12 cellular contexts compared by ENCODE assay signal in genomic region chr10:128631801-128632241, GRCh38.
A peak's percentile ranks its signal among the peaks of the same experiment; 100 is the strongest.
DNase-seq lines count a peak whose midpoint lies in the region; ATAC-seq, FAIRE-seq and TF ChIP-seq lines count a peak whose summit lies in the region.
"Had no signal": no experiment of that assay in that cellular context is flagged by ENCODE, and none has a peak within 500 bp of the region (broad histone marks: within the 10 kb centered on the region; RNA-seq: fewer than 3 reads in every experiment).

No MANE protein-coding gene starts in this region.

- H3K36me3 ChIP-seq in neural cell (ENCODE audit: insufficient read depth, low read length), result no peaks in the 10 kb centered on the region

- H3F3A ChIP-seq in neural cell (ENCODE audit: insufficient read depth, low read length, poor library complexity, severe bottlenecking), result no peaks in the 10 kb centered on the region

- no peak for ATAC-seq in activated CD4-positive, alpha-beta T cell treated with anti-CD3 and anti-CD28 coated beads for 36 hours
- ATAC-seq: activated naive CD4-positive, alpha-beta T cell treated with anti-CD3 and anti-CD28 coated beads, Interleukin-2, amount 50 U/mL, for 72 hours had no signal

- TF ChIP-seq RAD21 in neural cell (conservative IDR thresholded peaks at IDR 0.05), result no peak

- H3K4me2 ChIP-seq in neural cell (ENCODE audit: low read length), result no peak overlapping the region

- TF ChIP-seq CTCF in LNCAP (IDR thresholded peaks at IDR 0.05), result peak; percentile 63
- TF ChIP-seq CTCF in cardiac fibroblast (IDR thresholded peaks at IDR 0.05; ENCODE audit: low read depth, low read length), result peak; percentile 39
- TF ChIP-seq CTCF in neural cell (IDR thresholded peaks at IDR 0.05; ENCODE audit: poor library complexity, severe bottlenecking), result peak; percentile 60

- peak; percentile 8 for DNase-seq in ELR (ENCODE audit: low read depth)
- peak; percentile 10 to 48 for DNase-seq in cardiac fibroblast (ENCODE audit: low read depth in 2 of 2)
- no peak for DNase-seq in RCC 7860 (ENCODE audit: low spot score)
- DNase-seq in COR-L47 (lab: John Stamatoyannopoulos, UW), result no peak
- DNase-seq in activated CD4-positive, alpha-beta T cell treated with anti-CD3 and anti-CD28 coated beads for 36 hours, result no peak
- no peak for DNase-seq in DMS153 treated with DMSO at 0.1 percent for 48 hours (lab: John Stamatoyannopoulos, UW; ENCODE audit: unreplicated experiment)
- DNase-seq: naive B cell, NCI-H774 had no signal

- no peaks in the 10 kb centered on the region for H4K20me1 ChIP-seq in neural cell (ENCODE audit: insufficient read depth)

- no peaks in the 10 kb centered on the region for H3K27me3 ChIP-seq in neural cell (ENCODE audit: insufficient read depth, low read depth, low read length)

- H3K9me3 ChIP-seq in neural cell (ENCODE audit: low read length), result no peaks in the 10 kb centered on the region

- no peak overlapping the region for H3K9ac ChIP-seq in neural cell (ENCODE audit: low read length)

- H3K27ac ChIP-seq in neural cell (ENCODE audit: low read length), result no peak overlapping the region

- H3K9me3 Mint-ChIP-seq in activated CD4-positive, alpha-beta T cell treated with anti-CD3 and anti-CD28 coated beads for 36 hours (ENCODE audit: low read depth), result no peaks in the 10 kb centered on the region

- no peak for TF ChIP-seq EP300 in neural cell (conservative IDR thresholded peaks at IDR 0.05; ENCODE audit: poor library complexity, severe bottlenecking)

- H3K27ac Mint-ChIP-seq in activated CD4-positive, alpha-beta T cell treated with anti-CD3 and anti-CD28 coated beads for 36 hours, result no peak overlapping the region
- H3K27ac Mint-ChIP-seq: activated naive CD4-positive, alpha-beta T cell treated with anti-CD3 and anti-CD28 coated beads, Interleukin-2, amount 50 U/mL, for 72 hours; naive B cell had no signal

- H3K4me1 Mint-ChIP-seq in activated CD4-positive, alpha-beta T cell treated with anti-CD3 and anti-CD28 coated beads for 36 hours, result peaks cover 3% of the 10 kb centered on the region
- H3K4me1 Mint-ChIP-seq: naive B cell had no signal

- no peak overlapping the region for H2AFZ ChIP-seq in neural cell (ENCODE audit: low read depth, low read length)

- no peaks in the 10 kb centered on the region for H3K79me2 ChIP-seq in neural cell (replicated peaks; ENCODE audit: insufficient read depth, low read length)

- H3K27me3 Mint-ChIP-seq in activated CD4-positive, alpha-beta T cell treated with anti-CD3 and anti-CD28 coated beads for 36 hours, result peaks cover 4% of the 10 kb centered on the region

- H3K4me3 Mint-ChIP-seq in activated CD4-positive, alpha-beta T cell treated with anti-CD3 and anti-CD28 coated beads for 36 hours, result no peak overlapping the region
- H3K4me3 Mint-ChIP-seq: naive B cell had no signal

- POLR2A ChIA-PET in activated CD4-positive, alpha-beta T cell treated with anti-CD3 and anti-CD28 coated beads for 36 hours (lab: Charles Lee), result no interaction called here

- CTCF ChIA-PET in activated CD4-positive, alpha-beta T cell treated with anti-CD3 and anti-CD28 coated beads for 36 hours (lab: Charles Lee), result interaction anchor here (0.9 to 1.5 kb wide), 2 partner anchors 47 to 647 kb away, joined by 3 to 5 read pairs; no protein-coding TSS in a partner anchor

- intact Hi-C loops in activated CD4-positive, alpha-beta T cell treated with anti-CD3 and anti-CD28 coated beads for 36 hours (cut with DNase I, micrococcal nuclease), result loop anchor here (5.0 to 10.0 kb wide), 3 partner anchors 223 to 1335 kb away; no protein-coding TSS in a partner anchor

- no peaks in the 10 kb centered on the region for H3K36me3 Mint-ChIP-seq in activated CD4-positive, alpha-beta T cell treated with anti-CD3 and anti-CD28 coated beads for 36 hours (ENCODE audit: low read depth)
- H3K36me3 Mint-ChIP-seq: activated naive CD4-positive, alpha-beta T cell treated with anti-CD3 and anti-CD28 coated beads, Interleukin-2, amount 50 U/mL, for 72 hours; naive B cell had no signal

- no peaks in the 10 kb centered on the region for H3K9me2 ChIP-seq in neural cell (ENCODE audit: insufficient read depth, low read length)

- H3K4me3 ChIP-seq in cardiac fibroblast (replicated peaks in 1 of 2; ENCODE audit: low read depth in 2 of 2, low read length in 2 of 2) (no peak overlapping the region), neural cell (ENCODE audit: low read length) (no peak overlapping the region)

- no peak for FAIRE-seq in RCC 7860 (lab: Jason Lieb, UNC)
- FAIRE-seq: urothelium cell line had no signal

TF ChIP-seq in neural cell, 6 proteins besides CTCF, POLR2A, EP300 and RAD21:
- TF ChIP-seq SMC3 (conservative IDR thresholded peaks at IDR 0.05; ENCODE audit: poor library complexity) (peak; percentile 49), REST (IDR thresholded peaks at IDR 0.05; ENCODE audit: borderline replicate concordance) (no peak)

Comparison
In these comparisons a context has a peak if more than half of its experiments do, and no peak if none do; other contexts are left out.
1. DNase-seq: peak in ELR (single experiment) and cardiac fibroblast (2 of 2); none in RCC 7860 (single experiment), COR-L47 (single experiment), activated CD4-positive, alpha-beta T cell treated with anti-CD3 and anti-CD28 coated beads for 36 hours (single experiment) and DMS153 treated with DMSO at 0.1 percent for 48 hours (single experiment).
2. Peak in every context shown above with its lines, with median percentiles within 50 percentile points of each other: CTCF ChIP-seq.